Comparison of ENCODE assay signal across 10 cellular contexts in genomic region chrX:125673758-125674157, GRCh38.
"Had no signal": no experiment of that assay in that cellular context is flagged by ENCODE, and none has a peak within 500 bp of the region (broad histone marks: within the 10 kb centered on the region; RNA-seq: fewer than 3 reads in every experiment).

No MANE protein-coding gene starts in this region.

- H3K36me3 ChIP-seq: HAP-1 had no signal

- ATAC-seq: HCT116, K562 had no signal

- H2AFZ ChIP-seq: GM23248 had no signal

- H3K27ac ChIP-seq: GM23248, HL-60 had no signal

- H3K27ac Mint-ChIP-seq: HFFc6 had no signal

- H3K9ac ChIP-seq: GM23248 had no signal

- H3K9me3 Mint-ChIP-seq: HFFc6 had no signal

- H3K4me3 ChIP-seq: GM23248, HAP-1, K562 had no signal

- H3K4me3 Mint-ChIP-seq: HFFc6 had no signal

- DNase-seq: GM23248, GOT3, H7, HFFc6, IMR-90, KG1 had no signal

- FAIRE-seq: K562 had no signal
